In the genomic region with DNA sequence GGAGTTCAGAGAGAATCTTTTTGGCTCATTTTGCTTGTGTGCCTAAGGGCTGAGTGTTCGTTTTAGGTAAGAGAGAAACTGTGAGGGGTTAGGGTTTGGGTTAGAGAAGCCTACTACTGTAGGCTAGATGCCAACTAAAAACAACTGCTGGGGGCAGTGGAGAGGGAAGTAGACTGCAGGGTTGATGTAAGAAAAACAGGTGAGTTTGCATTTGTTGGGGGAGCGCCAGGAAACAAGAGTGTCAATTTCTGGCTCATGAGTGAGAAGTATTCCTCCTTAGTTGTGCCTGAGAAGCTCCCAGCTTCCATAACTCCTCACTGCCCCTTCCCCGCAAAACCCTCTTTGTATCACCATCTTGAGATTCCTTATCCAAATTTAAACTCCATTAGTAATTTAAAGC, we compare ENCODE assay signal across 1 cellular context.
TF ChIP-seq lines count a peak whose summit lies in the region.

No MANE protein-coding gene starts in this region.

TF ChIP-seq in WTC11, 78 proteins besides CTCF, POLR2A, EP300 and RAD21 (continued from another document):
- TF ChIP-seq, protein P1, sequence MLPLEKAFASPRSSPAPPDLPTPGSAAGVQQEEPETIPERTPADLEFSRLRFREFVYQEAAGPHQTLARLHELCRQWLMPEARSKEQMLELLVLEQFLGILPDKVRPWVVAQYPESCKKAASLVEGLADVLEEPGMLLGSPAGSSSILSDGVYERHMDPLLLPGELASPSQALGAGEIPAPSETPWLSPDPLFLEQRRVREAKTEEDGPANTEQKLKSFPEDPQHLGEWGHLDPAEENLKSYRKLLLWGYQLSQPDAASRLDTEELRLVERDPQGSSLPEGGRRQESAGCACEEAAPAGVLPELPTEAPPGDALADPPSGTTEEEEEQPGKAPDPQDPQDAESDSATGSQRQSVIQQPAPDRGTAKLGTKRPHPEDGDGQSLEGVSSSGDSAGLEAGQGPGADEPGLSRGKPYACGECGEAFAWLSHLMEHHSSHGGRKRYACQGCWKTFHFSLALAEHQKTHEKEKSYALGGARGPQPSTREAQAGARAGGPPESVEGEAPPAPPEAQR (CRISPR knock-in tag; IDR thresholded peaks at IDR 0.05), result no peak
- TF ChIP-seq SMAD3 (CRISPR knock-in tag; IDR thresholded peaks at IDR 0.05; ENCODE audit: borderline replicate concordance), result no peak
